Comparison of ENCODE assay signal across 18 cellular contexts in genomic region chr3:194064380-194065118, GRCh38.
"Had no signal": no experiment of that assay in that cellular context is flagged by ENCODE, and none has a peak within 500 bp of the region (broad histone marks: within the 10 kb centered on the region; RNA-seq: fewer than 3 reads in every experiment).

No MANE protein-coding gene starts in this region.

- H3K36me3 ChIP-seq: brain microvascular endothelial cell, left ventricle myocardium inferior, right atrium auricular region, spleen, suprapubic skin had no signal

- H3K4me3 ChIP-seq: left ventricle myocardium inferior, right atrium auricular region, spleen, suprapubic skin had no signal

- H3K4me3 Mint-ChIP-seq: activated CD8-positive, alpha-beta memory T cell treated with anti-CD3 and anti-CD28 coated beads, Interleukin-2, amount 10 ng/mL, durations not matched to agents 7 days and 5 days; activated naive CD8-positive, alpha-beta T cell; activated T-cell treated with anti-CD3 and anti-CD28 coated beads, Interleukin-2, amount 50 U/mL, for 24 hours; dendritic cell treated with granulocyte-macrophage colony-stimulating factor and Interleukin-4, amounts not matched to agents 40 ng/mL and 50 ng/mL, for 4 days; effector memory CD8-positive, alpha-beta T cell; type B pancreatic cell had no signal

- H3K9me3 Mint-ChIP-seq: effector memory CD8-positive, alpha-beta T cell had no signal

- DNase-seq: activated CD4-positive, alpha-beta T cell treated with anti-CD3 and anti-CD28 coated beads, Interleukin-2, amount 50 U/mL, for 48 hours; activated CD4-positive, CD25-positive, alpha-beta regulatory T cell treated with anti-CD3 and anti-CD28 coated beads, Interleukin-2, amount 50 U/mL, for 72 hours; activated CD8-positive, alpha-beta memory T cell treated with anti-CD3 and anti-CD28 coated beads, Interleukin-2, amount 10 ng/mL, durations not matched to agents 7 days and 5 days; activated effector memory CD4-positive, alpha-beta T cell treated with anti-CD3 and anti-CD28 coated beads, Interleukin-2, amount 50 U/mL, for 16 hours; activated T-cell treated with anti-CD3 and anti-CD28 coated beads, Interleukin-2, amount 50 U/mL, for 24 hours; brain microvascular endothelial cell; effector memory CD8-positive, alpha-beta T cell; kidney; left ventricle myocardium inferior; posterior cingulate gyrus; spleen; stimulated activated CD4-positive, alpha-beta T cell treated with anti-CD3 and anti-CD28 coated beads, Interleukin-2, amount 100 ng/mL, for 24 hours; stimulated activated naive CD8-positive, alpha-beta T cell treated with anti-CD3 and anti-CD28 coated beads, Interleukin-15, Interleukin-2, amounts not matched to agents 100 U/mL and 50 U/mL, for 24 hours had no signal

- H3K27ac Mint-ChIP-seq: activated CD8-positive, alpha-beta memory T cell treated with anti-CD3 and anti-CD28 coated beads, Interleukin-2, amount 10 ng/mL, durations not matched to agents 7 days and 5 days; activated naive CD8-positive, alpha-beta T cell; activated T-cell treated with anti-CD3 and anti-CD28 coated beads, Interleukin-2, amount 50 U/mL, for 24 hours; dendritic cell treated with granulocyte-macrophage colony-stimulating factor and Interleukin-4, amounts not matched to agents 40 ng/mL and 50 ng/mL, for 4 days; effector memory CD8-positive, alpha-beta T cell; type B pancreatic cell had no signal

- H3K4me1 ChIP-seq: suprapubic skin had no signal

- H3K27me3 ChIP-seq: right atrium auricular region, spleen, suprapubic skin had no signal

- ATAC-seq: activated CD8-positive, alpha-beta memory T cell treated with anti-CD3 and anti-CD28 coated beads, Interleukin-2, amount 10 ng/mL, durations not matched to agents 7 days and 5 days; effector memory CD8-positive, alpha-beta T cell; stimulated activated naive CD8-positive, alpha-beta T cell treated with anti-CD3 and anti-CD28 coated beads, Interleukin-15, Interleukin-2, amounts not matched to agents 100 U/mL and 50 U/mL, for 24 hours had no signal

- H3K27ac ChIP-seq: brain microvascular endothelial cell, left ventricle myocardium inferior, right atrium auricular region, spleen, suprapubic skin had no signal

- H3K9me3 ChIP-seq: suprapubic skin had no signal
